Comparison of ENCODE assay signal across 1 cellular context in the genomic region with DNA sequence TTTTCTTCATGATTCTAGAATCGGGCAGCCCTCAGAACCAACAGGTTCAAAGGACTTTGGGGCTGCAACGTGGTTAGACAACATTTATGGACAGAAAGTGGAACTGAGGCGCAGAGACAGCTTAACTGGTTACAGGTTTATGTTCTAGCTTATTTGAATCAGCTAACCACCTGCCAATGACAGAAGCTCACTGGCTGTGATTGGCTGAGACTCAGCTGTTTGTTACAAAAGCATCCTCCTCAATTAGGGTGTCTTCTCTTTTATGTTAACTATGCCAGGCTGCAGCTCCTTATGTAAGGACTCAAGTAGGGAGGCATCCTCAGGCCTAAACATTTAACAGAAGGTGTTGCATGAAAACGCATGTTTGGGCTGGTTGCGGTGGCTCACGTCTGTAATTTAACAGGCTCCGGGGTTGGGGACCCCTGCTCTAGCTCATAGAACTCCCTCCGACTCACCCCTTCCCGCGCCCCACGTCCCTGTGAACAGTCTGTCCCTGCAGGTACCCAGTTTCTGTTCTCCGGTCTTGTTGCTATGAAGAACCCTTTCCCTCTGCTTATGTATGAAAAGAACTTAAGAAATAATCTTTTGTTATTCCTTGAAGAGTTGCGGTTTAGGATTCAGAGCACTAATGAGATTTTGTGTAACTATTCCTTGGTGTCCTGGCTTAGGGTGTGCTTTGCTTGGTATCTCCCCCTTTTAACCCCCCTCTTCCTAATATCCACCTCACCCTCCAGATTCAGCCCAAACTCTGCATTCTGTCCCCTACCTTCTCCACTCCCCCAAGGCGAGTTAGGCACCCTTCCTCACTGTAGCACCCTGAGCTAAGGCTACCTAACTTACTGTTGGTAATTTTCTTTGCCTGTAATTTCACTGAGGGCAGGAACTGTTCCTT.
TF ChIP-seq lines count a peak whose summit lies in the region.

No MANE protein-coding gene starts in this region.

TF ChIP-seq in H1, 55 proteins besides CTCF, POLR2A, EP300 and RAD21:
- TF ChIP-seq HDAC6 (IDR thresholded peaks at IDR 0.05; ENCODE audit: low read depth, low read length), result no peak
- no peak for TF ChIP-seq POLR2AphosphoS5 (IDR thresholded peaks at IDR 0.05; ENCODE audit: low read depth, low read length)
- TF ChIP-seq SIN3A (conservative IDR thresholded peaks at IDR 0.05 in 1 of 2, IDR thresholded peaks at IDR 0.05 in 1 of 2; ENCODE audit: low read depth in 1 of 2, low read length in 2 of 2), result no peak
- TF ChIP-seq MAFK (IDR thresholded peaks at IDR 0.05; ENCODE audit: low read depth, low read length), result no peak
- TF ChIP-seq CTBP2 (IDR thresholded peaks at IDR 0.05; ENCODE audit: borderline replicate concordance, insufficient read depth, insufficient read length, low read length), result no peak
- no peak for TF ChIP-seq SP2 (IDR thresholded peaks at IDR 0.05; ENCODE audit: low read length)
- no peak for TF ChIP-seq SRF (IDR thresholded peaks at IDR 0.05; ENCODE audit: low read depth, low read length)
- TF ChIP-seq CREB1 (IDR thresholded peaks at IDR 0.05), result no peak
- TF ChIP-seq CBX8 (IDR thresholded peaks at IDR 0.05; ENCODE audit: borderline replicate concordance, low read depth, low read length), result no peak
- TF ChIP-seq E2F6 (IDR thresholded peaks at IDR 0.05), result no peak
- TF ChIP-seq SP1 (IDR thresholded peaks at IDR 0.05; ENCODE audit: low read depth, low read length), result no peak
- TF ChIP-seq RFX5 (IDR thresholded peaks at IDR 0.05; ENCODE audit: borderline replicate concordance, low read depth, low read length), result no peak
- TF ChIP-seq SIRT6 (IDR thresholded peaks at IDR 0.05; ENCODE audit: low read length), result no peak
- TF ChIP-seq FOSL1 (IDR thresholded peaks at IDR 0.05; ENCODE audit: insufficient read depth, low read depth, low read length), result no peak
- TF ChIP-seq ZNF274 (IDR thresholded peaks at IDR 0.05; ENCODE audit: borderline replicate concordance, extremely low read depth, low read length), result no peak
